In genomic region chr7:145224775-145225174, GRCh38 we compare ENCODE assay signal across 29 cellular contexts.
"Had no signal": no experiment of that assay in that cellular context is flagged by ENCODE, and none has a peak within 500 bp of the region (broad histone marks: within the 10 kb centered on the region; RNA-seq: fewer than 3 reads in every experiment).

No MANE protein-coding gene starts in this region.

- H3K4me1 ChIP-seq: gastroesophageal sphincter, heart left ventricle, parathyroid adenoma, right atrium auricular region, stomach, thyroid gland, vagina had no signal

- H3K27ac Mint-ChIP-seq: memory B cell; mesothelial cell of epicardium; naive B cell; nephron; neural progenitor cell; progenitor cell of endocrine pancreas; stimulated activated effector memory CD8-positive, alpha-beta T cell treated with anti-CD3 and anti-CD28 coated beads, Interleukin-12 subunit alpha, Interleukin-12 subunit beta, amount 100 ng/mL, for 72 hours had no signal

- H3K9me3 Mint-ChIP-seq: memory B cell; nephron; neural progenitor cell; stimulated activated effector memory CD8-positive, alpha-beta T cell treated with anti-CD3 and anti-CD28 coated beads, Interleukin-12 subunit alpha, Interleukin-12 subunit beta, amount 100 ng/mL, for 72 hours had no signal

- H3K4me3 Mint-ChIP-seq: memory B cell; mesothelial cell of epicardium; naive B cell; nephron; neural progenitor cell; stimulated activated effector memory CD8-positive, alpha-beta T cell treated with anti-CD3 and anti-CD28 coated beads, Interleukin-12 subunit alpha, Interleukin-12 subunit beta, amount 100 ng/mL, for 72 hours had no signal

- H3K36me3 ChIP-seq: gastroesophageal sphincter, heart left ventricle, neural progenitor cell, right atrium auricular region, stomach, thyroid gland, vagina had no signal

- H3K27me3 ChIP-seq: dorsolateral prefrontal cortex, gastroesophageal sphincter, heart left ventricle, hepatocyte, neural progenitor cell, right atrium auricular region, stomach, thyroid gland, vagina had no signal

- H3K4me2 ChIP-seq: hepatocyte, neural progenitor cell had no signal

- H3K9me3 ChIP-seq: gastroesophageal sphincter, thyroid gland, vagina had no signal

- H2AFZ ChIP-seq: hepatocyte, neural progenitor cell, parathyroid adenoma had no signal

- H3K9ac ChIP-seq: neural progenitor cell, parathyroid adenoma had no signal

- H3K27ac ChIP-seq: dorsolateral prefrontal cortex, epithelial cell of prostate, gastroesophageal sphincter, heart left ventricle, hepatocyte, neural progenitor cell, parathyroid adenoma, right atrium auricular region, stomach, thyroid gland, vagina had no signal

- ATAC-seq: esophagus mucosa; gastroesophageal sphincter; heart left ventricle; left lobe of liver; mucosa of descending colon; sciatic nerve; stimulated activated effector memory CD8-positive, alpha-beta T cell treated with anti-CD3 and anti-CD28 coated beads, Interleukin-12 subunit alpha, Interleukin-12 subunit beta, amount 100 ng/mL, for 72 hours had no signal

- H3K27me3 Mint-ChIP-seq: memory B cell, naive B cell, progenitor cell of endocrine pancreas had no signal

- H3K36me3 Mint-ChIP-seq: memory B cell; mesothelial cell of epicardium; naive B cell; neural progenitor cell; stimulated activated effector memory CD8-positive, alpha-beta T cell treated with anti-CD3 and anti-CD28 coated beads, Interleukin-12 subunit alpha, Interleukin-12 subunit beta, amount 100 ng/mL, for 72 hours had no signal

- H3K79me2 ChIP-seq: hepatocyte, parathyroid adenoma had no signal

- H3K4me3 ChIP-seq: dorsolateral prefrontal cortex, gastroesophageal sphincter, heart left ventricle, hepatocyte, lung, mucosa of descending colon, neural progenitor cell, right atrium auricular region, stomach, thyroid gland, vagina had no signal

- DNase-seq: dorsolateral prefrontal cortex; effector CD4-positive, alpha-beta T cell; foreskin fibroblast; heart left ventricle; kidney; mucosa of descending colon; naive B cell; stimulated activated CD4-positive, alpha-beta T cell treated with anti-CD3 and anti-CD28 coated beads, Interleukin-2, amount 100 ng/mL, for 24 hours; stimulated activated CD4-positive, alpha-beta T cell treated with anti-CD3 and anti-CD28 coated beads, Interleukin-4, amount 100 ng/mL, for 24 hours; stimulated activated naive CD4-positive, alpha-beta T cell treated with Interleukin-2 at 50 U/mL for 16 hours; stomach; thyroid gland; trophoblast cell had no signal

- H3K4me1 Mint-ChIP-seq: memory B cell; mesothelial cell of epicardium; naive B cell; nephron; stimulated activated effector memory CD8-positive, alpha-beta T cell treated with anti-CD3 and anti-CD28 coated beads, Interleukin-12 subunit alpha, Interleukin-12 subunit beta, amount 100 ng/mL, for 72 hours had no signal
